1 cellular context compared by ENCODE assay signal in genomic region chr5:148849461-148849860, GRCh38.
TF ChIP-seq lines count a peak whose summit lies in the region.

No MANE protein-coding gene starts in this region.

TF ChIP-seq in GM12878, 131 proteins besides CTCF, POLR2A, EP300 and RAD21 (continued from another document):
- TF ChIP-seq ZBTB40 (IDR thresholded peaks at IDR 0.05; ENCODE audit: borderline replicate concordance) = no peak
